9 cellular contexts compared by ENCODE assay signal in the genomic region with DNA sequence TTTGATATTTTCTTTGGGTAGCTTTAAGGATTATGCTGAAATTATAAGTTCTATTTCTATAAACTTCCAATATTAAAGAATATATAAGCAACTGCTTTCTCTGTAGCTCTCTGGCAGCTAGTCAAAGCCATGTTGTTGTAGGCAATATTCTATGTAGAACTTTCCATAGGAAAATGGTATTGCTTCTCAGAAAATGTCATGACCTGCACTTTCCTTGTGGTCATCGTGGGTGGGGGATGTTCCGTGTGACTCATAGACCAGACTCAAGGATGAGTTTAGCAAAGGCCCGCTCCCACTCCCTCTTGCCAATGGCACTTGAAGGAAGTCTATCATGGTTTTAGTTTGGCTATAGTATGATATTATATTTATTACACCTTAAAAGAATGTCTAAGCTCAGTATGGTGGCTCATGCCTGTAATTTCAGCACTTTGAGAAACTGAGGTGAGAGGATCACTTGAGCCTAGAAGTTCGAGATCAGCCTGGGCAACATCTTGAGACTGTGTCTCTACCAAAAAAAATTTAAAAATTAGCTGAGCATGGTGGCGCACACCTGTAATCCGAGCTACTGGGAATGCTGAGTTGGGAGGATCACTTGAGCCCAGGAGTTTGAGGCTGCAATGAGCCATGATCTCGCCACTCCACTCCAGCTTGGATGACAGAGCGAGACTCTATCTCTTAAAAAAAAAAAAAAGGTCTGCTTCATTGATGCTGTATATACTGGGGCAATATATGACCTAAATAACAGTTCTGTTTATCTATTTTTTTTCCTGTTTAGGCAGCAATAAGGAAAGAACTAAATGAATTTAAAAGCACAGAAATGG.
A peak's percentile ranks its signal among the peaks of the same experiment; 100 is the strongest.
DNase-seq lines count a peak whose midpoint lies in the region; ATAC-seq lines count a peak whose summit lies in the region.
"Had no signal": no experiment of that assay in that cellular context is flagged by ENCODE, and none has a peak within 500 bp of the region (broad histone marks: within the 10 kb centered on the region; RNA-seq: fewer than 3 reads in every experiment).

No MANE protein-coding gene starts in this region.

- DNase-seq in NOMO-1 treated with DMSO at 0.1 percent for 48 hours (lab: John Stamatoyannopoulos, UW; ENCODE audit: unreplicated experiment) (peak; percentile 25), NOMO-1 treated with dmso at 0.1 percent for 144 hours (lab: John Stamatoyannopoulos, UW; ENCODE audit: unreplicated experiment) (no peak), activated T-cell treated with anti-CD3 and anti-CD28 coated beads for 24 hours (ENCODE audit: low read depth) (peak; percentile 80), inferior parietal cortex (ENCODE audit: extremely low spot score) (peak; percentile 24), DMS79 treated with DMSO at 0.1 percent for 48 hours (lab: John Stamatoyannopoulos, UW) (no peak), SHP77 (lab: John Stamatoyannopoulos, UW) (no peak)
- peak; percentile 89 for DNase-seq in stimulated activated naive CD8-positive, alpha-beta T cell treated with anti-CD3 and anti-CD28 coated beads, Interleukin-15, Interleukin-2, amounts not matched to agents 100 U/mL and 50 U/mL, for 24 hours
- DNase-seq: naive thymus-derived CD8-positive, alpha-beta T cell had no signal

- ATAC-seq in stimulated activated naive CD8-positive, alpha-beta T cell treated with anti-CD3 and anti-CD28 coated beads, Interleukin-15, Interleukin-2, amounts not matched to agents 100 U/mL and 50 U/mL, for 24 hours = peak; percentile 78
- no peak for ATAC-seq in GM21786 (IDR thresholded peaks at IDR 0.05; ENCODE audit: unreplicated experiment)
- ATAC-seq: naive thymus-derived CD8-positive, alpha-beta T cell had no signal

Comparison
In these comparisons a context has a peak if more than half of its experiments do, and no peak if none do; other contexts are left out.
1. DNase-seq: peak in NOMO-1 treated with DMSO at 0.1 percent for 48 hours (single experiment), activated T-cell treated with anti-CD3 and anti-CD28 coated beads for 24 hours (single experiment), inferior parietal cortex (single experiment) and stimulated activated naive CD8-positive, alpha-beta T cell treated with anti-CD3 and anti-CD28 coated beads, Interleukin-15, Interleukin-2, amounts not matched to agents 100 U/mL and 50 U/mL, for 24 hours (single experiment); none in NOMO-1 treated with dmso at 0.1 percent for 144 hours (single experiment), DMS79 treated with DMSO at 0.1 percent for 48 hours (single experiment) and SHP77 (0 of 2).